In genomic region chr18:10391506-10391905, GRCh38 we compare ENCODE assay signal across 15 cellular contexts.
DNase-seq lines count a peak whose midpoint lies in the region; ATAC-seq and TF ChIP-seq lines count a peak whose summit lies in the region.
"Had no signal": no experiment of that assay in that cellular context is flagged by ENCODE, and none has a peak within 500 bp of the region (broad histone marks: within the 10 kb centered on the region; RNA-seq: fewer than 3 reads in every experiment).

No MANE protein-coding gene starts in this region.

- no peak overlapping the region for H3K27ac Mint-ChIP-seq in MCF 10A (ENCODE audit: low read depth, unreplicated experiment)

- no peak for TF ChIP-seq CTCF in MCF 10A (IDR thresholded peaks at IDR 0.05; ENCODE audit: unreplicated experiment)

- POLR2A ChIA-PET in MCF 10A (lab: Yijun Ruan, JAX), result interaction anchor here (1.2 kb wide), 1 partner anchor 30 kb away, joined by 3 read pairs; no protein-coding TSS in a partner anchor

- no peak for DNase-seq in MCF 10A (ENCODE audit: unreplicated experiment)
- no peak for DNase-seq in substantia nigra (lab: John Stamatoyannopoulos, UW)
- no peak for DNase-seq in NCI-H146 (lab: John Stamatoyannopoulos, UW)
- DNase-seq in HT-29 (ENCODE audit: low spot score), result no peak
- DNase-seq: anterior cingulate cortex, foreskin fibroblast, IMR-90, kidney, NCI-H187, tibial artery had no signal

- BruUV-seq in MCF 10A (replicated peaks; lab: Mats Ljungman, UMichigan), result no TSS peak

- H3K36me3 Mint-ChIP-seq in MCF 10A (ENCODE audit: insufficient read depth, unreplicated experiment), result no peaks in the 10 kb centered on the region

- H3K9me3 Mint-ChIP-seq in MCF 10A (ENCODE audit: unreplicated experiment), result peaks cover 21% of the 10 kb centered on the region

- intact Hi-C loops in MCF 10A (cut with micrococcal nuclease), result no loop called here

- CTCF ChIA-PET in MCF 10A (lab: Yijun Ruan, JAX), result no interaction called here

- ATAC-seq in GM18502 (IDR thresholded peaks at IDR 0.05; ENCODE audit: poor library complexity, unreplicated experiment) (peak; percentile 77), GM19452 (IDR thresholded peaks at IDR 0.05; ENCODE audit: unreplicated experiment) (peak; percentile 80), HG02884 (IDR thresholded peaks at IDR 0.05; ENCODE audit: unreplicated experiment) (peak; percentile 75), HG03571 (IDR thresholded peaks at IDR 0.05; ENCODE audit: unreplicated experiment) (peak; percentile 67)

- H3K27ac ChIP-seq in substantia nigra (ENCODE audit: low read depth, low read length, poor library complexity, severe bottlenecking), result no peak overlapping the region
- H3K27ac ChIP-seq: BLaER1, tibial artery had no signal

- H3K4me1 Mint-ChIP-seq in MCF 10A (ENCODE audit: insufficient read depth, unreplicated experiment), result no peaks in the 10 kb centered on the region

- no peak overlapping the region for H3K4me3 Mint-ChIP-seq in MCF 10A (ENCODE audit: unreplicated experiment)

- no peaks in the 10 kb centered on the region for H3K27me3 Mint-ChIP-seq in MCF 10A (ENCODE audit: insufficient read depth, unreplicated experiment)
